In the genomic region with DNA sequence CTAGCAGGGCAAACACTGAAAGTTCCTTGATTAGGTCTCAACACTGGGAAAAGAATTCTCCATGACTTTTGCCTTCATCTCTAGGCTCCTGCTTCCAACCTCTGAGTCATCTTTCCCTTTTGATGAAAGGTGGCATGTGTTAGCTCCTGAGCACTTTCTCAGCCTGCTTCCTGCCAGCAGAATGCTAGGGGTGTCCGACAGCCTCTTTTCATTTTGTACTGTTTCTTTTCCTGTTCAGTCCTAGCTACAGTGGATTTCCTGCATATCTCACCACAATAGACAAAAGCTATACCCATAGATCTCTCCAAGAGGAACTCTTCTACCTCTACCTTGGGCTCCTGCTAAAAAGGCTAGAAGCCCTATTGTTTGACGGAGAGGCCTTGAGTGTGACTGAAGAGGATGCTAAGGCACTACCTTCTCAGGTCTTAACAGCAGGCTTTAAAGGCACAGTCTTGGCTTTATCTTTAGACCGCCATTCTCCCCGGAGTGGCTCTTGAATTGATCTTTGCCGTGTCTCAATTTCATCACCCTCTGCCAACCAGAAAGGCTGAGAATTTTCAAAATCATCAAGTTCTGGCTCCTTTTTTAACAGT, we compare ENCODE assay signal across 1 cellular context.
TF ChIP-seq lines count a peak whose summit lies in the region.

No MANE protein-coding gene starts in this region.

TF ChIP-seq in WTC11, 78 proteins besides CTCF, POLR2A, EP300 and RAD21 (continued from another document):
- TF ChIP-seq, protein P1, sequence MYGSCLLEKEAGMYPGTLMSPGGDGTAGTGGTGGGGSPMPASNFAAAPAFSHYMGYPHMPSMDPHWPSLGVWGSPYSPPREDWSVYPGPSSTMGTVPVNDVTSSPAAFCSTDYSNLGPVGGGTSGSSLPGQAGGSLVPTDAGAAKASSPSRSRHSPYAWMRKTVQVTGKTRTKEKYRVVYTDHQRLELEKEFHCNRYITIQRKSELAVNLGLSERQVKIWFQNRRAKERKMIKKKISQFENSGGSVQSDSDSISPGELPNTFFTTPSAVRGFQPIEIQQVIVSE (CRISPR knock-in tag; IDR thresholded peaks at IDR 0.05; ENCODE audit: borderline replicate concordance) = no peak
- TF ChIP-seq NFATC4 (CRISPR knock-in tag; IDR thresholded peaks at IDR 0.05) (no peak), FOXP1 (CRISPR knock-in tag; IDR thresholded peaks at IDR 0.05; ENCODE audit: borderline replicate concordance) (no peak), SOX15 (CRISPR knock-in tag; IDR thresholded peaks at IDR 0.05) (no peak)
- TF ChIP-seq, protein P2, sequence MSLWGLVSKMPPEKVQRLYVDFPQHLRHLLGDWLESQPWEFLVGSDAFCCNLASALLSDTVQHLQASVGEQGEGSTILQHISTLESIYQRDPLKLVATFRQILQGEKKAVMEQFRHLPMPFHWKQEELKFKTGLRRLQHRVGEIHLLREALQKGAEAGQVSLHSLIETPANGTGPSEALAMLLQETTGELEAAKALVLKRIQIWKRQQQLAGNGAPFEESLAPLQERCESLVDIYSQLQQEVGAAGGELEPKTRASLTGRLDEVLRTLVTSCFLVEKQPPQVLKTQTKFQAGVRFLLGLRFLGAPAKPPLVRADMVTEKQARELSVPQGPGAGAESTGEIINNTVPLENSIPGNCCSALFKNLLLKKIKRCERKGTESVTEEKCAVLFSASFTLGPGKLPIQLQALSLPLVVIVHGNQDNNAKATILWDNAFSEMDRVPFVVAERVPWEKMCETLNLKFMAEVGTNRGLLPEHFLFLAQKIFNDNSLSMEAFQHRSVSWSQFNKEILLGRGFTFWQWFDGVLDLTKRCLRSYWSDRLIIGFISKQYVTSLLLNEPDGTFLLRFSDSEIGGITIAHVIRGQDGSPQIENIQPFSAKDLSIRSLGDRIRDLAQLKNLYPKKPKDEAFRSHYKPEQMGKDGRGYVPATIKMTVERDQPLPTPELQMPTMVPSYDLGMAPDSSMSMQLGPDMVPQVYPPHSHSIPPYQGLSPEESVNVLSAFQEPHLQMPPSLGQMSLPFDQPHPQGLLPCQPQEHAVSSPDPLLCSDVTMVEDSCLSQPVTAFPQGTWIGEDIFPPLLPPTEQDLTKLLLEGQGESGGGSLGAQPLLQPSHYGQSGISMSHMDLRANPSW (CRISPR knock-in tag; conservative IDR thresholded peaks at IDR 0.05; ENCODE audit: low read depth) = no peak
- TF ChIP-seq, protein P3, sequence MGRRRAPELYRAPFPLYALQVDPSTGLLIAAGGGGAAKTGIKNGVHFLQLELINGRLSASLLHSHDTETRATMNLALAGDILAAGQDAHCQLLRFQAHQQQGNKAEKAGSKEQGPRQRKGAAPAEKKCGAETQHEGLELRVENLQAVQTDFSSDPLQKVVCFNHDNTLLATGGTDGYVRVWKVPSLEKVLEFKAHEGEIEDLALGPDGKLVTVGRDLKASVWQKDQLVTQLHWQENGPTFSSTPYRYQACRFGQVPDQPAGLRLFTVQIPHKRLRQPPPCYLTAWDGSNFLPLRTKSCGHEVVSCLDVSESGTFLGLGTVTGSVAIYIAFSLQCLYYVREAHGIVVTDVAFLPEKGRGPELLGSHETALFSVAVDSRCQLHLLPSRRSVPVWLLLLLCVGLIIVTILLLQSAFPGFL (CRISPR knock-in tag; IDR thresholded peaks at IDR 0.05; ENCODE audit: borderline replicate concordance) = no peak
